18 cellular contexts compared by ENCODE assay signal in genomic region chr13:93116809-93117208, GRCh38.
DNase-seq lines count a peak whose midpoint lies in the region; ATAC-seq, FAIRE-seq and TF ChIP-seq lines count a peak whose summit lies in the region.
"Had no signal": no experiment of that assay in that cellular context is flagged by ENCODE, and none has a peak within 500 bp of the region (broad histone marks: within the 10 kb centered on the region; RNA-seq: fewer than 3 reads in every experiment).

No MANE protein-coding gene starts in this region.

- H3K36me3 ChIP-seq in RWPE2 (ENCODE audit: low read depth) (no peaks in the 10 kb centered on the region), kidney (ENCODE audit: control insufficient read depth in 1 of 2, insufficient read depth in 2 of 2, low read length in 2 of 2) (no peaks in the 10 kb centered on the region), prostate gland (no peaks in the 10 kb centered on the region)
- H3K36me3 ChIP-seq: heart right ventricle had no signal

- no peak overlapping the region for H3K4me3 ChIP-seq in RWPE2 (ENCODE audit: severe bottlenecking)
- no peak overlapping the region for H3K4me3 ChIP-seq in kidney (ENCODE audit: low read length in 2 of 2)
- H3K4me3 ChIP-seq in prostate gland, result no peak overlapping the region
- H3K4me3 ChIP-seq: GM12878, heart right ventricle had no signal

- intact Hi-C loops in kidney (cut with DNase I) (no loop called here), prostate gland (cut with DNase I) (no loop called here)

- no peak for ATAC-seq in RWPE2 (ENCODE audit: low read depth)
- no peak for ATAC-seq in HG02884 (IDR thresholded peaks at IDR 0.05; ENCODE audit: unreplicated experiment)
- ATAC-seq in HG02840 (IDR thresholded peaks at IDR 0.05; ENCODE audit: low FRiP score, unreplicated experiment), result no peak
- ATAC-seq in HG02870 (IDR thresholded peaks at IDR 0.05; ENCODE audit: unreplicated experiment), result no peak
- ATAC-seq: GM12878, heart right ventricle, left ventricle myocardium superior had no signal

- 83% methylated on average over 1 of the region's 1 CpG for WGBS in prostate gland

- TF ChIP-seq CTCF in C4-2B (conservative IDR thresholded peaks at IDR 0.05) (peak; percentile 37), RWPE2 (IDR thresholded peaks at IDR 0.05; ENCODE audit: poor library complexity, severe bottlenecking) (peak; percentile 31), kidney (IDR thresholded peaks at IDR 0.05; ENCODE audit: borderline replicate concordance, extremely low read depth, insufficient read depth) (peak; percentile 15), prostate gland (IDR thresholded peaks at IDR 0.05) (no peak)

- H3K9ac ChIP-seq in kidney (ENCODE audit: low read length in 2 of 2), result no peak overlapping the region

- H3K4me1 ChIP-seq in RWPE2 (ENCODE audit: insufficient read depth, poor library complexity, severe bottlenecking), result no peaks in the 10 kb centered on the region
- no peaks in the 10 kb centered on the region for H3K4me1 ChIP-seq in kidney (ENCODE audit: control insufficient read depth in 1 of 2, insufficient read depth in 1 of 2, low read depth in 1 of 2, low read length in 2 of 2)
- no peaks in the 10 kb centered on the region for H3K4me1 ChIP-seq in prostate gland (replicated peaks)
- H3K4me1 ChIP-seq: heart right ventricle had no signal

- no peak for TF ChIP-seq POLR2A in prostate gland (IDR thresholded peaks at IDR 0.05)

- no peaks in the 10 kb centered on the region for H3K27me3 ChIP-seq in RWPE2 (ENCODE audit: insufficient read depth, poor library complexity, severe bottlenecking)
- no peaks in the 10 kb centered on the region for H3K27me3 ChIP-seq in prostate gland (replicated peaks; ENCODE audit: insufficient read depth)
- H3K27me3 ChIP-seq: heart right ventricle had no signal

- H3K27ac ChIP-seq in C4-2B, result no peak overlapping the region
- H3K27ac ChIP-seq in RWPE2 (ENCODE audit: poor library complexity, severe bottlenecking), result no peak overlapping the region
- no peak overlapping the region for H3K27ac ChIP-seq in kidney (ENCODE audit: low read depth in 2 of 2, low read length in 2 of 2)
- no peak overlapping the region for H3K27ac ChIP-seq in prostate gland
- H3K27ac ChIP-seq: heart right ventricle had no signal

- FAIRE-seq in kidney (lab: Jason Lieb, UNC), result peak; percentile 8
- FAIRE-seq: GM12878 had no signal

- H3K9me3 ChIP-seq in RWPE2 (ENCODE audit: severe bottlenecking) (no peaks in the 10 kb centered on the region), kidney (ENCODE audit: control insufficient read depth in 1 of 2, low read length in 2 of 2) (no peaks in the 10 kb centered on the region), prostate gland (no peaks in the 10 kb centered on the region)

- DNase-seq in Kasumi-1 (lab: John Stamatoyannopoulos, UW), result peak; percentile 8 to 10
- no peak for DNase-seq in RWPE2 (ENCODE audit: low spot score)
- no peak for DNase-seq in kidney
- DNase-seq in prostate gland (ENCODE audit: low spot score), result no peak
- DNase-seq: activated CD4-positive, alpha-beta T cell treated with anti-CD3 and anti-CD28 coated beads for 1 hour; activated naive CD8-positive, alpha-beta T cell treated with anti-CD3 and anti-CD28 coated beads, Interleukin-2, amount 10 ng/mL, durations not matched to agents 7 days and 5 days; activated T-cell treated with anti-CD3 and anti-CD28 coated beads for 4 hours; cerebellar nuclear complex; EL; heart right ventricle; left ventricle myocardium superior; MV-4-11; T-helper 1 cell had no signal

Comparison
In these comparisons a context has a peak if more than half of its experiments do, and no peak if none do; other contexts are left out.
1. CTCF ChIP-seq: peak in C4-2B (single experiment), RWPE2 (single experiment) and kidney (single experiment); none in prostate gland (0 of 4).
2. DNase-seq: peak in Kasumi-1 (2 of 2); none in RWPE2 (single experiment), kidney (single experiment) and prostate gland (single experiment).